Comparison of ENCODE assay signal across 1 cellular context in the genomic region with DNA sequence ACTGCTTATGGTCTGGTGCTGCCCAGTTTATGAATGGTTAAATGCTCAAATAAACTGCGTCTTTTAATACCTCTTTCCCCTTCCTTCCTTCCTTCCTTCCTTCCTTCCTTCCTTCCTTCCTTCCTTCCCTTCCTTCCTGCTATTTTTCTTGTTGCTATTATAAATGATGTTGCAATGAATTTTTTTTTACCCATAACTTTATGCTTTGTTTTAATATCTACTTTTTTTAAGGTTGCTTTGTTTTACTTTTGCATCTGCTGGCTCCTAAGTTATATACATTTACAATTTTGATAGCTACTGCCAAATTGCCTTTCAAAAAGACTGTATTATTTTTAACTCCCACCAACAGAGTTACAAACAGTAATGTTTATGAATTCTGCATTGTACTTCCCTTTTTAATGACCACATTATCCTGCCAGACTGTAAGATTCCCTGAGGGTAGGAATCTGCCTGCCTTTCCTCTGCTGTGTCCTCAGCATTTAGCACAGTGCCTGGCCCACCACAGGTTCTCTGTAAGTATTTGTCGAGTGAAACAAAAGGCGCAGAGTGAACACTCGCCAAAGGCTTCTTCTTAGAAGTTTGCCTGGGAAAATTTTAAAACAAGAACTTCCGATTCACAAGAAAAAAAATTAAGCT.
TF ChIP-seq lines count a peak whose summit lies in the region.

No MANE protein-coding gene starts in this region.

TF ChIP-seq in H1, 55 proteins besides CTCF, POLR2A, EP300 and RAD21 (continued from another document):
- TF ChIP-seq, protein P1, sequence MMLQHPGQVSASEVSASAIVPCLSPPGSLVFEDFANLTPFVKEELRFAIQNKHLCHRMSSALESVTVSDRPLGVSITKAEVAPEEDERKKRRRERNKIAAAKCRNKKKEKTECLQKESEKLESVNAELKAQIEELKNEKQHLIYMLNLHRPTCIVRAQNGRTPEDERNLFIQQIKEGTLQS (IDR thresholded peaks at IDR 0.05; ENCODE audit: insufficient read depth, low read depth, low read length) = no peak
TF ChIP-seq in H1: peak in this region for 0.
